ENCODE assay signal across 7 cellular contexts in the genomic region with DNA sequence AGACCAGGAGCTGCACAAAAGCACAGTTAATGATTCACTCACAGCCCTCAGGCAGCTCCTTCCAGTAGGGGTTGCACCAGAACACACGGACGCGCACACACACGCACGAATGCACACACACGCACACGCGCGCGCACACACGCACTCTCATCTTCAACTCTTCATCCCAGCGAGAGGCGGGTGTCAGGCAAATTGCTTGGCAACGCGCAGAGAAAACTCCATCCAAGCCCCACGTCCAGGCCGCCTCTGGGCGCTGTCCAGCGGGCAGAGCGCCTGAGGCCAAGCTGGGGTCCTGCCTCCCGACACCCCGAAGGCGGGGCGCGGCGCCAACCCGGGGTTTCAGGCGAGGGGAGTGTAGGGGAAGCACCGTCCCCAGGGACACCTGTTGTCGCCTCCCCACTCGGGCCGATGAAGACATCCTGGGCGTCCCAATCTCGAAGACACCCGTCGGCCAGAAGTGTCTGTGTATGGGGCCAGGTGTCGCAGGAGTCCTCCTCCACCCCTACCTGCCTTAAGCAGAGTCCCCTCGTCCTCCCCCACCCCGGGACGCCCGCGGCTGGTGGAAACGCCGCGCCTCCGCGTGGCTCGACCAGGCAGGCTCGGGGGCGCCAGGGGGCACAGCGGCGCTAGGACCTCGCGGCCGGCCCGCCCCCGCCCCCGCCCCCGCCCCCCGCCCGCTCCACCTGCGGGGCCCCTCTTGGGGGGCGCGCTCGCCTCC. TPM values are rescaled to one million over a fixed set of nuclear protein-coding genes. Genes with fewer than 3 reads are reported as not detected.
DNase-seq lines count a peak whose midpoint lies in the region; ATAC-seq and TF ChIP-seq lines count a peak whose summit lies in the region.

No MANE protein-coding gene starts in this region.

- no peak for TF ChIP-seq CTCF in thoracic aorta (IDR thresholded peaks at IDR 0.05)

- H3K27me3 Mint-ChIP-seq in activated CD4-positive, alpha-beta memory T cell treated with anti-CD3 and anti-CD28 coated beads for 36 hours, result peaks cover 69% of the 10 kb centered on the region

- CTCF ChIA-PET in activated CD4-positive, alpha-beta memory T cell treated with anti-CD3 and anti-CD28 coated beads for 36 hours (lab: Charles Lee), result interaction anchor here (1.1 to 2.2 kb wide), 4 partner anchors 29 to 266 kb away, joined by 3 to 6 read pairs (median 4); no protein-coding TSS in a partner anchor

- H3K27ac ChIP-seq in epithelial cell of prostate, result peak overlapping the region; percentile 44
- H3K27ac ChIP-seq in mesodermal cell (ENCODE audit: low read depth, low read length, severe bottlenecking), result peak overlapping the region; percentile 36
- H3K27ac ChIP-seq in thoracic aorta, result no peak overlapping the region

- H3K36me3 Mint-ChIP-seq in activated CD4-positive, alpha-beta memory T cell treated with anti-CD3 and anti-CD28 coated beads for 36 hours, result peaks cover 1% of the 10 kb centered on the region

- no peaks in the 10 kb centered on the region for H3K9me3 Mint-ChIP-seq in activated CD4-positive, alpha-beta memory T cell treated with anti-CD3 and anti-CD28 coated beads for 36 hours

- peak; percentile 38 for DNase-seq in NCI-H146 treated with DMSO at 0.1 percent for 48 hours (lab: John Stamatoyannopoulos, UW; ENCODE audit: unreplicated experiment)
- DNase-seq in activated CD4-positive, alpha-beta memory T cell treated with anti-CD3 and anti-CD28 coated beads for 36 hours, result peak; percentile 27
- DNase-seq in epithelial cell of prostate (ENCODE audit: low read depth, low spot score), result peak; percentile 18
- DNase-seq in thoracic aorta (ENCODE audit: low spot score), result no peak

- WGBS in mesodermal cell (ENCODE audit: insufficient coverage in 2 of 2), 2 experiments, result 0% methylated on average over 6 to 17 of the region's 65 CpGs

- H3K4me1 ChIP-seq in mesodermal cell (ENCODE audit: control insufficient read depth, insufficient read depth, low read length, poor library complexity, severe bottlenecking) (peaks cover 22% of the 10 kb centered on the region), thoracic aorta (ENCODE audit: control insufficient read depth in 1 of 2, low read depth in 2 of 2) (peaks cover 0 to 18% of the 10 kb centered on the region in 2 donors)

- peaks cover 12% of the 10 kb centered on the region for H3K4me1 Mint-ChIP-seq in activated CD4-positive, alpha-beta memory T cell treated with anti-CD3 and anti-CD28 coated beads for 36 hours (ENCODE audit: low read depth)

- ATAC-seq in GM18511 (IDR thresholded peaks at IDR 0.05; ENCODE audit: unreplicated experiment) (peak; percentile 57), HG02759 (IDR thresholded peaks at IDR 0.05; ENCODE audit: unreplicated experiment) (peak; percentile 38), thoracic aorta (ENCODE audit: insufficient number of reproducible peaks, low FRiP score, low read depth) (no peak)

- H3K9me3 ChIP-seq in mesodermal cell (ENCODE audit: control insufficient read depth, low read length), result no peaks in the 10 kb centered on the region
- H3K9me3 ChIP-seq in thoracic aorta, result no peaks in the 10 kb centered on the region

- peak overlapping the region; percentile 58 for H3K4me3 Mint-ChIP-seq in activated CD4-positive, alpha-beta memory T cell treated with anti-CD3 and anti-CD28 coated beads for 36 hours

- POLR2A ChIA-PET in activated CD4-positive, alpha-beta memory T cell treated with anti-CD3 and anti-CD28 coated beads for 36 hours (lab: Charles Lee), result no interaction called here

- H3K4me3 ChIP-seq in mesodermal cell (ENCODE audit: extremely low read depth, insufficient read depth, low read length, poor library complexity, severe bottlenecking) (peak overlapping the region; percentile 50), thoracic aorta (peak overlapping the region; percentile 71)

- no peak overlapping the region for H3K27ac Mint-ChIP-seq in activated CD4-positive, alpha-beta memory T cell treated with anti-CD3 and anti-CD28 coated beads for 36 hours

- H3K36me3 ChIP-seq in mesodermal cell (ENCODE audit: control insufficient read depth, insufficient read depth, low read length) (no peaks in the 10 kb centered on the region), thoracic aorta (no peaks in the 10 kb centered on the region)

- intact Hi-C loops in activated CD4-positive, alpha-beta memory T cell treated with anti-CD3 and anti-CD28 coated beads for 36 hours (cut with micrococcal nuclease), result no loop called here

- H3K27me3 ChIP-seq in thoracic aorta (replicated peaks; ENCODE audit: insufficient read depth), result no peaks in the 10 kb centered on the region

RNA-seq across cellular contexts. Expression of a gene that starts 35.6 kb away (rescaled TPM):
- total RNA-seq in activated CD4-positive, alpha-beta memory T cell treated with anti-CD3 and anti-CD28 coated beads for 36 hours, result under 1 TPM; 0.12 to 0.34 TPM
- 6.0 TPM for polyA plus RNA-seq in mesodermal cell (2013, experiment 1 of 2)
- 4.0 TPM for polyA plus RNA-seq in mesodermal cell (2013, experiment 2 of 2)
- 10 to 100 TPM in 1 of 2 donors, 1 to 10 TPM in 1; 8.1 to 10.4 TPM for total RNA-seq in thoracic aorta

Comparison
In these comparisons a context has a peak if more than half of its experiments do, and no peak if none do; other contexts are left out.
1. H3K27ac ChIP-seq: peak in epithelial cell of prostate (single experiment) and mesodermal cell (single experiment); none in thoracic aorta (0 of 2).
2. RNA of a gene that starts 35.6 kb away (total RNA-seq): 8.1 to 10.4 TPM in thoracic aorta; 0.12 to 0.34 TPM in activated CD4-positive, alpha-beta memory T cell treated with anti-CD3 and anti-CD28 coated beads for 36 hours; every median in the first group is over 4 times any median in the second.